Comparison of ENCODE assay signal across 8 cellular contexts in the genomic region with DNA sequence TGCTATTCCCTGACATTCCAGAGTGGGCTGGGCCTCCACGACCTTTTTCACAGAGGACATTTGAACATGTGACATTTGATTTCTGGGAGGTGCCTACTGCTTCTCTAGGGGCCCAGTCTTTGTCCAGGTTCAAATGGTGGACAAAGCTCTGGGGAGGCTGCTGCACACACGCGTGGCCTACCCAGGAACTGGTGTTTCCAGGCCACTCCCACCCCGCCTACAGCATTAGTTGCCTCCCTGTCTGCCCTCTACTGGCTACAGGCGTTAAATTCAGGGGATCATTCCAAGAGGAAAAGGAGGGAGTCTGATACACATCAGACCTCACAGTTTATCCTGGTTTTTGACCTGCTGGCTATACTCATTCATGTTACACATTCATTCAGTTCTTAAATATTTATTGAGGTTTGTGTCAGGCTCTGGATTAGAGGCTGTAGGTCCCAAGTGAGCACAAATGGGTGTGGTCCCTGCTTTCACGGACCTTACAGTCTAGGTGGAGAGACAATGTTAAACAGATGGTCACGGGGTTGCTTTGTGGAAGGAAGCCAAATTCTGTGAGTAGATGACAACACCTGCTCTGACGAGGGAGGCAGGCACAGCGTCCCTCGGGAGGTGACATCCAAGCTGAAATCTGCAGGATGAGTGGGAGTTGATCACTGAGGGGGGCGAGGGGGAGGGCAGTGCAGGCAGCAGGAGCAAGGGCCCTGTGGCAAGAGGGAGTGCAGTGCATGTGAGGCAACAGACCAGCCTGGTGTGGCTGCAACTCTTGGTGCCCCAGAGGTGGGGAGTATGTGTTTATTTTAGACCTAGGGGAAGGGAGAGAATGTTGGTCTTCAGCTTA. TPM values are rescaled to one million over a fixed set of nuclear protein-coding genes. Genes with fewer than 3 reads are reported as not detected.
DNase-seq lines count a peak whose midpoint lies in the region; ATAC-seq and TF ChIP-seq lines count a peak whose summit lies in the region.

No MANE protein-coding gene starts in this region.

- H3K9me3 Mint-ChIP-seq in activated T-cell treated with anti-CD3 and anti-CD28 coated beads, Interleukin-2, amount 50 U/mL, for 4 hours = no peaks in the 10 kb centered on the region
- H3K9me3 Mint-ChIP-seq in glutamatergic neuron (ENCODE audit: unreplicated experiment) = peaks cover 9% of the 10 kb centered on the region

- CTCF ChIA-PET in BJ (lab: Yijun Ruan, JAX) = interaction anchor here (0.6 to 21.3 kb wide), 10 partner anchors 6 to 200 kb away, joined by 3 to 710 read pairs (median 40); a partner anchor contains a TSS

- no peak for DNase-seq in BJ (ENCODE audit: low read depth)
- peak; percentile 95 for DNase-seq in NCI-H69 (lab: John Stamatoyannopoulos, UW)
- no peak for DNase-seq in activated T-cell treated with anti-CD3 and anti-CD28 coated beads, Interleukin-2, amount 50 U/mL, for 4 hours
- DNase-seq in glutamatergic neuron = peak; percentile 67
- peak; percentile 48 for DNase-seq in retina
- no peak for DNase-seq in activated gamma-delta T cell treated with Interleukin-2 at 50 U/mL for 16 hours

- H3K4me3 ChIP-seq in BJ (ENCODE audit: low read depth, low read length) = no peak overlapping the region

- peaks cover 12% of the 10 kb centered on the region; the same call in 1 of the 2 replicates for H3K36me3 ChIP-seq in BJ (ENCODE audit: control insufficient read depth, insufficient read depth, low read length)

- peak; percentile 76 for ATAC-seq in GM18907 (IDR thresholded peaks at IDR 0.05; ENCODE audit: unreplicated experiment)
- peak; percentile 69 for ATAC-seq in HG03175 (IDR thresholded peaks at IDR 0.05; ENCODE audit: unreplicated experiment)
- peak; percentile 56 to 65 for ATAC-seq in activated T-cell treated with anti-CD3 and anti-CD28 coated beads, Interleukin-2, amount 50 U/mL, for 4 hours

- POLR2A ChIA-PET in BJ (lab: Charles Lee) = no interaction called here

- peaks cover 1% of the 10 kb centered on the region for H3K27me3 Mint-ChIP-seq in activated T-cell treated with anti-CD3 and anti-CD28 coated beads, Interleukin-2, amount 50 U/mL, for 4 hours (ENCODE audit: low read depth)
- peaks cover 18% of the 10 kb centered on the region for H3K27me3 Mint-ChIP-seq in glutamatergic neuron (ENCODE audit: unreplicated experiment)

- H3K4me1 Mint-ChIP-seq in activated T-cell treated with anti-CD3 and anti-CD28 coated beads, Interleukin-2, amount 50 U/mL, for 4 hours (ENCODE audit: low read depth) = peaks cover 6% of the 10 kb centered on the region
- peaks cover 7% of the 10 kb centered on the region for H3K4me1 Mint-ChIP-seq in glutamatergic neuron (ENCODE audit: low read depth, unreplicated experiment)

- H3K27ac Mint-ChIP-seq in glutamatergic neuron (ENCODE audit: unreplicated experiment) = peak overlapping the region; percentile 43

- no peaks in the 10 kb centered on the region for H3K27me3 ChIP-seq in BJ (ENCODE audit: control insufficient read depth, insufficient read depth, low read length)

- TF ChIP-seq CTCF in BJ (IDR thresholded peaks at IDR 0.05; ENCODE audit: insufficient read depth, low read depth, low read length) (peak; percentile 87), glutamatergic neuron (IDR thresholded peaks at IDR 0.05; ENCODE audit: partially characterized antibody, unreplicated experiment) (peak; percentile 48)

- H3K36me3 Mint-ChIP-seq in activated T-cell treated with anti-CD3 and anti-CD28 coated beads, Interleukin-2, amount 50 U/mL, for 4 hours (ENCODE audit: insufficient read depth) = no peaks in the 10 kb centered on the region
- H3K36me3 Mint-ChIP-seq in glutamatergic neuron (ENCODE audit: unreplicated experiment) = peaks cover 5% of the 10 kb centered on the region

- no peak overlapping the region for H3K4me3 Mint-ChIP-seq in activated T-cell treated with anti-CD3 and anti-CD28 coated beads, Interleukin-2, amount 50 U/mL, for 4 hours
- H3K4me3 Mint-ChIP-seq in glutamatergic neuron (ENCODE audit: unreplicated experiment) = no peak overlapping the region

RNA-seq across cellular contexts. Expression of a gene that starts 11.8 kb away (rescaled TPM):
- 9.8 and 11.8 TPM in 2 replicates for polyA plus RNA-seq in BJ (2011; rRNA removed)
- polyA minus RNA-seq in BJ (2011; rRNA and poly(A)+ RNA removed) = 7.0 and 8.1 TPM in 2 replicates
- total RNA-seq in activated T-cell treated with anti-CD3 and anti-CD28 coated beads, Interleukin-2, amount 50 U/mL, for 4 hours = under 1 TPM; 0.14 to 0.43 (median 0.32) TPM
- total RNA-seq in glutamatergic neuron (ENCODE audit: unreplicated experiment) = 2.8 TPM

Comparison
In these comparisons a context has a peak if more than half of its experiments do, and no peak if none do; other contexts are left out.
1. DNase-seq: peak in NCI-H69 (single experiment), glutamatergic neuron (single experiment) and retina (single experiment); none in BJ (single experiment), activated T-cell treated with anti-CD3 and anti-CD28 coated beads, Interleukin-2, amount 50 U/mL, for 4 hours (single experiment) and activated gamma-delta T cell treated with Interleukin-2 at 50 U/mL for 16 hours (single experiment).
2. Peak in every context shown above with its lines, with median percentiles within 50 percentile points of each other: ATAC-seq.